10 cellular contexts compared by ENCODE assay signal in genomic region chr9:36798350-36799065, GRCh38.
DNase-seq lines count a peak whose midpoint lies in the region; FAIRE-seq and TF ChIP-seq lines count a peak whose summit lies in the region.
"Had no signal": no experiment of that assay in that cellular context is flagged by ENCODE, and none has a peak within 500 bp of the region (broad histone marks: within the 10 kb centered on the region; RNA-seq: fewer than 3 reads in every experiment).

No MANE protein-coding gene starts in this region.

- no peak overlapping the region for H3K9ac ChIP-seq in OCI-LY1 (ENCODE audit: low read length)

- 69% methylated on average over 6 of the region's 6 CpGs for WGBS in prostate gland

- no peaks in the 10 kb centered on the region for H3K79me2 ChIP-seq in OCI-LY1 (ENCODE audit: insufficient read depth, low read length)

- H3K4me3 ChIP-seq in OCI-LY1 (ENCODE audit: low read depth, low read length, poor library complexity, severe bottlenecking) (no peak overlapping the region), prostate gland (no peak overlapping the region)
- H3K4me3 ChIP-seq: left ventricle myocardium inferior had no signal

- H4K20me1 ChIP-seq in OCI-LY1 (ENCODE audit: insufficient read depth, low read length): no peaks in the 10 kb centered on the region

- peaks cover 6% of the 10 kb centered on the region for H3K9me3 ChIP-seq in OCI-LY1 (ENCODE audit: low read length)
- H3K9me3 ChIP-seq in prostate gland: no peaks in the 10 kb centered on the region

- H3F3A ChIP-seq in OCI-LY1 (ENCODE audit: insufficient read depth, low read length): no peaks in the 10 kb centered on the region

- no peak overlapping the region for H3K4me2 ChIP-seq in OCI-LY1 (ENCODE audit: low read length)

- H3K4me1 ChIP-seq in OCI-LY1 (ENCODE audit: insufficient read depth, low read length, severe bottlenecking): no peaks in the 10 kb centered on the region
- H3K4me1 ChIP-seq in prostate gland (replicated peaks): no peaks in the 10 kb centered on the region
- H3K4me1 ChIP-seq: left ventricle myocardium inferior had no signal

- FAIRE-seq in H54 (lab: Jason Lieb, UNC): no peak

- peak; percentile 79 for DNase-seq in COLO829 (ENCODE audit: low spot score)
- DNase-seq in H54 (ENCODE audit: insufficient read length, low spot score): peak; percentile 39
- DNase-seq in inferior parietal cortex (ENCODE audit: extremely low spot score): peak; percentile 47
- no peak for DNase-seq in NK-92 (lab: John Stamatoyannopoulos, UW; ENCODE audit: unreplicated experiment)
- no peak for DNase-seq in prostate gland (ENCODE audit: low spot score)
- no peak for DNase-seq in stimulated activated CD4-positive, alpha-beta T cell treated with anti-CD3 and anti-CD28 coated beads, Interleukin-4, amount 100 ng/mL, for 24 hours
- no peak for DNase-seq in activated CD4-positive, alpha-beta T cell treated with anti-CD3 and anti-CD28 coated beads, Interleukin-2, amount 50 U/mL, for 48 hours
- DNase-seq: left ventricle myocardium inferior, NCI-H2029 treated with DMSO at 0.1 percent for 48 hours had no signal

- H3K27ac ChIP-seq in OCI-LY1 (ENCODE audit: low read depth, low read length, poor library complexity, severe bottlenecking) (no peak overlapping the region), prostate gland (no peak overlapping the region)
- H3K27ac ChIP-seq: left ventricle myocardium inferior had no signal

- TF ChIP-seq POLR2A in H54 (IDR thresholded peaks at IDR 0.05; ENCODE audit: low read depth, low read length) (no peak), prostate gland (IDR thresholded peaks at IDR 0.05) (no peak)

- H3K9me2 ChIP-seq in OCI-LY1 (ENCODE audit: low read depth, low read length): no peaks in the 10 kb centered on the region

- peak; percentile 75 for TF ChIP-seq CTCF in OCI-LY1 (IDR thresholded peaks at IDR 0.05; ENCODE audit: low read length)
- TF ChIP-seq CTCF in prostate gland (IDR thresholded peaks at IDR 0.05): no peak

- H3K36me3 ChIP-seq in OCI-LY1 (ENCODE audit: insufficient read depth, low read length) (no peaks in the 10 kb centered on the region), prostate gland (no peaks in the 10 kb centered on the region)
- H3K36me3 ChIP-seq: left ventricle myocardium inferior had no signal

- H3K27me3 ChIP-seq in OCI-LY1 (ENCODE audit: insufficient read depth, low read length) (no peaks in the 10 kb centered on the region; the same call in 1 of the 2 replicates), prostate gland (replicated peaks; ENCODE audit: insufficient read depth) (no peaks in the 10 kb centered on the region)

- H2AFZ ChIP-seq in OCI-LY1 (ENCODE audit: low read length): no peak overlapping the region

- intact Hi-C loops in prostate gland (cut with DNase I): no loop called here

Comparison
In these comparisons a context has a peak if more than half of its experiments do, and no peak if none do; other contexts are left out.
1. DNase-seq: peak in COLO829 (single experiment), H54 (single experiment) and inferior parietal cortex (single experiment); none in NK-92 (single experiment), prostate gland (single experiment), stimulated activated CD4-positive, alpha-beta T cell treated with anti-CD3 and anti-CD28 coated beads, Interleukin-4, amount 100 ng/mL, for 24 hours (single experiment) and activated CD4-positive, alpha-beta T cell treated with anti-CD3 and anti-CD28 coated beads, Interleukin-2, amount 50 U/mL, for 48 hours (0 of 2).